ENCODE assay signal across 9 cellular contexts in the genomic region with DNA sequence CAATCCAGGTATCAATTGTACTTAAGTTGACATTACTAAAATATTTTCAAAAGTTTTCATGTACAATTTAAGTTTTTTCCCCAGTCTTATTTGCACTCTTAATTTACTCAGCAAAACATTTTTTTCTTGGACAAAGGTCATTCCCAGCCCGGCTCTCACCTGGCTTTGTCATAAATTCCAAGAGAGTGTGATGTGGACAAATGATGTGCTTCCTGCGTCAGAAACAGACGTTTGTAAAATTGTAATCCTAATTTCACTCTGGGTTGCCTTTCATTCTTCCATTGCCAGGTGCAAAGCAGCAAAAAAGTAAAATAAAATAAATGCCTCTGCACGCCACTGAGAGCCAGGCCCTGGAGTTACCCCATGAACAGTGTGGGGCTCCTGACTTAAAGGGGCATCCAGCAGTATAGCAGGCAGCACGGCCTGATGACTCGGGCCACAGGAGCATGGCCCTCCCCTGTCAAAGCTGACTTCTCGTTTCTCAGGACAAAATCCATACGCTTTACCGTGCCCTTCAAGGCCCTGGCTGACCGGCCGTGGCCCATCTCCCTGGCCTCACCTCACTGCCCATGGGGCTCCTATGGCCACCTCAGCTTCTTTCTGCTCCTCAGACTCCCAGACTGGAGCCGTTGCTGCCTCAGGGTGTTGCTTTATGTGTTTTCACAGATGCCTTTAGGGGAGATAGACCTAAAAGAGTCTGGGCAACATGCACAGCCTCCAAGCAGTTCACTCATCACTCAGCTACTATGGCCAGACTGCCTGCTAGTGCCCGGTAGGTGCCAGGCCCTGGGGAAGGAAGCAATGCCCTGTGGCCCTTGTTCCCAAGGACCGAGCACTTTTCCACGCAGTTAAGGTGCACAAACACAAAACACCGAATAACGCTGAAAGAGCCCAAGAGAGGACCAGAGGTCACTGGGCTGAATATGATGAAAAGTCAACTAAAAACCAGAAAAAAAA. TPM values are rescaled to one million over a fixed set of nuclear protein-coding genes. Genes with fewer than 3 reads are reported as not detected.
A peak's percentile ranks its signal among the peaks of the same experiment; 100 is the strongest.
DNase-seq lines count a peak whose midpoint lies in the region; ATAC-seq and TF ChIP-seq lines count a peak whose summit lies in the region.
"Had no signal": no experiment of that assay in that cellular context is flagged by ENCODE, and none has a peak within 500 bp of the region (broad histone marks: within the 10 kb centered on the region; RNA-seq: fewer than 3 reads in every experiment).

No MANE protein-coding gene starts in this region.

- in situ Hi-C loops in GM13977 (cut with MboI; ENCODE audit: low pct_unique_long_range_greater_than_20kb, low sequenced_read_pairs, unreplicated experiment) = no loop called here

- peaks cover 6 to 14% (median 6%) of the 10 kb centered on the region in 3 donors for H3K27me3 Mint-ChIP-seq in CD14-positive monocyte (ENCODE audit: low read depth in 3 of 3)
- H3K27me3 Mint-ChIP-seq in activated CD4-positive, alpha-beta memory T cell treated with anti-CD3 and anti-CD28 coated beads, Interleukin-2, amount 10 ng/mL, durations not matched to agents 7 days and 5 days = no peaks in the 10 kb centered on the region

- POLR2A ChIA-PET in activated CD4-positive, alpha-beta memory T cell treated with anti-CD3 and anti-CD28 coated beads, Interleukin-2, amount 10 ng/mL, durations not matched to agents 7 days and 5 days (lab: Charles Lee) = interaction anchor here (0.6 to 5.6 kb wide), 14 partner anchors 9 to 315 kb away, joined by 3 to 45 read pairs (median 12); a partner anchor contains a TSS

- H3K4me3 Mint-ChIP-seq in CD14-positive monocyte = peak overlapping the region; percentile 53 to 95
- H3K4me3 Mint-ChIP-seq in activated CD4-positive, alpha-beta memory T cell treated with anti-CD3 and anti-CD28 coated beads, Interleukin-2, amount 10 ng/mL, durations not matched to agents 7 days and 5 days = peak overlapping the region; percentile 96

- H3K9me3 ChIP-seq in muscle layer of duodenum (ENCODE audit: control insufficient read depth in 1 of 2, low read length in 2 of 2) = no peaks in the 10 kb centered on the region

- H3K9me3 Mint-ChIP-seq in CD14-positive monocyte = peaks cover 0 to 6% (median 2%) of the 10 kb centered on the region in 7 donors
- H3K9me3 Mint-ChIP-seq in activated CD4-positive, alpha-beta memory T cell treated with anti-CD3 and anti-CD28 coated beads, Interleukin-2, amount 10 ng/mL, durations not matched to agents 7 days and 5 days = peaks cover 2% of the 10 kb centered on the region

- H3K27me3 ChIP-seq in muscle layer of duodenum (ENCODE audit: low read depth, low read length) = no peaks in the 10 kb centered on the region

- H3K36me3 ChIP-seq in muscle layer of duodenum (ENCODE audit: control insufficient read depth in 1 of 2, insufficient read depth in 2 of 2, low read length in 2 of 2) = no peaks in the 10 kb centered on the region

- no peak for TF ChIP-seq CTCF in CD14-positive monocyte (IDR thresholded peaks at IDR 0.05)
- TF ChIP-seq CTCF in GM13977 (IDR thresholded peaks at IDR 0.05; ENCODE audit: extremely low read depth, insufficient read depth, missing control alignments) = no peak

- peaks cover 0 to 10% of the 10 kb centered on the region in 2 donors for H3K4me1 ChIP-seq in muscle layer of duodenum (ENCODE audit: control insufficient read depth in 1 of 2, insufficient read depth in 2 of 2, low read length in 2 of 2)

- peak overlapping the region in 1 of 7 donors; percentile 84 for H3K27ac Mint-ChIP-seq in CD14-positive monocyte
- peak overlapping the region; percentile 99 for H3K27ac Mint-ChIP-seq in activated CD4-positive, alpha-beta memory T cell treated with anti-CD3 and anti-CD28 coated beads, Interleukin-2, amount 10 ng/mL, durations not matched to agents 7 days and 5 days

- H3K36me3 Mint-ChIP-seq in CD14-positive monocyte = peaks cover 0 to 6% of the 10 kb centered on the region in 2 donors
- peaks cover 52% of the 10 kb centered on the region for H3K36me3 Mint-ChIP-seq in activated CD4-positive, alpha-beta memory T cell treated with anti-CD3 and anti-CD28 coated beads, Interleukin-2, amount 10 ng/mL, durations not matched to agents 7 days and 5 days (ENCODE audit: low read depth)

- intact Hi-C loops in CD14-positive monocyte (cut with micrococcal nuclease) = no loop called here

- H3K4me3 ChIP-seq in muscle layer of duodenum (ENCODE audit: low read depth in 1 of 2, low read length in 2 of 2) = peak overlapping the region in 1 of 2 donors; percentile 81

- H3K27ac ChIP-seq in muscle layer of duodenum (ENCODE audit: low read length) = peak overlapping the region; percentile 84

- peaks cover 31% of the 10 kb centered on the region for H3K4me1 Mint-ChIP-seq in CD14-positive monocyte
- peaks cover 69% of the 10 kb centered on the region for H3K4me1 Mint-ChIP-seq in activated CD4-positive, alpha-beta memory T cell treated with anti-CD3 and anti-CD28 coated beads, Interleukin-2, amount 10 ng/mL, durations not matched to agents 7 days and 5 days

- CTCF ChIA-PET in activated CD4-positive, alpha-beta memory T cell treated with anti-CD3 and anti-CD28 coated beads, Interleukin-2, amount 10 ng/mL, durations not matched to agents 7 days and 5 days (lab: Charles Lee) = interaction anchor here (0.7 to 3.8 kb wide), 7 partner anchors 22 to 84 kb away, joined by 3 to 50 read pairs (median 4); no protein-coding TSS in a partner anchor

- ATAC-seq in GM19035 (IDR thresholded peaks at IDR 0.05; ENCODE audit: unreplicated experiment) (peak; percentile 27), left lobe of liver (no peak), GM19395 (IDR thresholded peaks at IDR 0.05; ENCODE audit: unreplicated experiment) (no peak)

- DNase-seq in CD14-positive monocyte (ENCODE audit: low spot score) = no peak
- DNase-seq in activated CD4-positive, alpha-beta memory T cell treated with anti-CD3 and anti-CD28 coated beads, Interleukin-2, amount 10 ng/mL, durations not matched to agents 7 days and 5 days = no peak
- no peak for DNase-seq in GM13977 (ENCODE audit: low spot score)
- DNase-seq in HPDE6-E6E7 (ENCODE audit: extremely low spot score) = no peak
- no peak for DNase-seq in left lobe of liver (ENCODE audit: low spot score)
- DNase-seq: Calu3 had no signal

RNA-seq across cellular contexts. Expression of a gene that starts 7.6 kb away (rescaled TPM):
- 10 to 100 TPM; 18.1 to 20.4 TPM for polyA plus RNA-seq in CD14-positive monocyte
- total RNA-seq in activated CD4-positive, alpha-beta memory T cell treated with anti-CD3 and anti-CD28 coated beads, Interleukin-2, amount 10 ng/mL, durations not matched to agents 7 days and 5 days = 10 to 100 TPM; 19.2 to 21.8 TPM
- 3.4 TPM for total RNA-seq in left lobe of liver

RNA-seq across cellular contexts. Expression of a gene that starts 21.9 kb away (rescaled TPM):
- 100 to 1,000 TPM; 139 to 163 TPM for polyA plus RNA-seq in CD14-positive monocyte
- 10 to 100 TPM; 59.2 to 59.3 TPM for total RNA-seq in activated CD4-positive, alpha-beta memory T cell treated with anti-CD3 and anti-CD28 coated beads, Interleukin-2, amount 10 ng/mL, durations not matched to agents 7 days and 5 days
- 16.3 TPM for total RNA-seq in left lobe of liver
